2 cellular contexts compared by ENCODE assay signal in the genomic region with DNA sequence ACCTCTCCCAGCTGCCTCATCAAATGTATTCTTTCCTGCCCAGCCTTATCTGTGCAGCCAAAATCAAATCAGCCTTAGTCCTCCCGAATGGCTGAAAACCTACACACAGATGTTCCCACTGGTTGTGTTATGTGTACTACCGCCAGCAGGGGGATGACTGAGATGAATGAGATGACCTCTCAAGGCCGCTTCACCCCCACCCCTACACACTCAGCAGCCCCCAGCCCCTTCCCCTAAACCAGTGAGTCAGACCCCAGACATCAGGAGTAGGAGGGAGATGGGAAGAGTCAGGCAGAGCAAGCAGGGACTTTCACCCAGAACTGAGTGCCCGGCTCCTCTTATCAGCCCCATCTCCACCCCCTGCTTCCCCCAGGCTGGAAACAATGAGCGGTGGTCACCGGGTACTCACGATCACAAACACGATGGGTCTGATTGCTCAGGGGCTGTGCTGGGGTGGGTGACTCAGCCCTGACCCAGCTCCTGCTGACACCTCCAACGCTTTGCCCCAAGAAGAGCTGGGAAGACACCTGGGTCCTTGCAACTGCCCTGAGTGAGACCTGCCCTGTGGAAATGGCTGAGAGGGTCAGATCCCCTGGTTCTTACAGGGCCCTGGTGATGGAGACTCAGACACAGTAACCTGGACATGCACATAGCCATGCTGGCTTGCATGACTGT.
TF ChIP-seq lines count a peak whose summit lies in the region.

No MANE protein-coding gene starts in this region.

TF ChIP-seq in SK-N-SH, 30 proteins besides CTCF, POLR2A, EP300 and RAD21:
- TF ChIP-seq RFX5 (IDR thresholded peaks at IDR 0.05; ENCODE audit: low read length) (no peak), RCOR1 (IDR thresholded peaks at IDR 0.05; ENCODE audit: low read length) (peak; percentile 79), MAX (IDR thresholded peaks at IDR 0.05; ENCODE audit: low read depth) (no peak), CHD2 (IDR thresholded peaks at IDR 0.05; ENCODE audit: low read length, partially characterized antibody) (peak; percentile 47), NFIC (IDR thresholded peaks at IDR 0.05; ENCODE audit: borderline replicate concordance) (no peak), GATA2 (CRISPR knock-in tag; IDR thresholded peaks at IDR 0.05) (peak; percentile 90), SMC3 (IDR thresholded peaks at IDR 0.05; ENCODE audit: low read depth, low read length) (peak; percentile 16; the same call in 1 of the 2 replicates), TAF1 (IDR thresholded peaks at IDR 0.05; ENCODE audit: borderline replicate concordance, low read depth, low read length) (no peak), PBX3 (IDR thresholded peaks at IDR 0.05) (no peak), MXI1 (IDR thresholded peaks at IDR 0.05; ENCODE audit: low read depth, low read length) (peak; percentile 4; the same call in 1 of the 2 replicates)
TF ChIP-seq in SK-N-SH: peak in this region for 5.

TF ChIP-seq in GM12878, 131 proteins besides CTCF, POLR2A, EP300 and RAD21:
- TF ChIP-seq, protein P1, sequence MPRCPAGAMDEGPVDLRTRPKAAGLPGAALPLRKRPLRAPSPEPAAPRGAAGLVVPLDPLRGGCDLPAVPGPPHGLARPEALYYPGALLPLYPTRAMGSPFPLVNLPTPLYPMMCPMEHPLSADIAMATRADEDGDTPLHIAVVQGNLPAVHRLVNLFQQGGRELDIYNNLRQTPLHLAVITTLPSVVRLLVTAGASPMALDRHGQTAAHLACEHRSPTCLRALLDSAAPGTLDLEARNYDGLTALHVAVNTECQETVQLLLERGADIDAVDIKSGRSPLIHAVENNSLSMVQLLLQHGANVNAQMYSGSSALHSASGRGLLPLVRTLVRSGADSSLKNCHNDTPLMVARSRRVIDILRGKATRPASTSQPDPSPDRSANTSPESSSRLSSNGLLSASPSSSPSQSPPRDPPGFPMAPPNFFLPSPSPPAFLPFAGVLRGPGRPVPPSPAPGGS (IDR thresholded peaks at IDR 0.05; ENCODE audit: borderline replicate concordance, insufficient read depth, low read depth, low read length, poor library complexity, severe bottlenecking) = peak; percentile 64
- TF ChIP-seq WRNIP1 (IDR thresholded peaks at IDR 0.05; ENCODE audit: borderline replicate concordance, low read depth, low read length) (no peak), EGR1 (IDR thresholded peaks at IDR 0.05; ENCODE audit: borderline replicate concordance in 1 of 2, low read depth in 2 of 2, low read length in 2 of 2) (peak in 1 of 2 experiments; percentile 9; a peak in 1 of 3 replicates)
- TF ChIP-seq, protein P2, sequence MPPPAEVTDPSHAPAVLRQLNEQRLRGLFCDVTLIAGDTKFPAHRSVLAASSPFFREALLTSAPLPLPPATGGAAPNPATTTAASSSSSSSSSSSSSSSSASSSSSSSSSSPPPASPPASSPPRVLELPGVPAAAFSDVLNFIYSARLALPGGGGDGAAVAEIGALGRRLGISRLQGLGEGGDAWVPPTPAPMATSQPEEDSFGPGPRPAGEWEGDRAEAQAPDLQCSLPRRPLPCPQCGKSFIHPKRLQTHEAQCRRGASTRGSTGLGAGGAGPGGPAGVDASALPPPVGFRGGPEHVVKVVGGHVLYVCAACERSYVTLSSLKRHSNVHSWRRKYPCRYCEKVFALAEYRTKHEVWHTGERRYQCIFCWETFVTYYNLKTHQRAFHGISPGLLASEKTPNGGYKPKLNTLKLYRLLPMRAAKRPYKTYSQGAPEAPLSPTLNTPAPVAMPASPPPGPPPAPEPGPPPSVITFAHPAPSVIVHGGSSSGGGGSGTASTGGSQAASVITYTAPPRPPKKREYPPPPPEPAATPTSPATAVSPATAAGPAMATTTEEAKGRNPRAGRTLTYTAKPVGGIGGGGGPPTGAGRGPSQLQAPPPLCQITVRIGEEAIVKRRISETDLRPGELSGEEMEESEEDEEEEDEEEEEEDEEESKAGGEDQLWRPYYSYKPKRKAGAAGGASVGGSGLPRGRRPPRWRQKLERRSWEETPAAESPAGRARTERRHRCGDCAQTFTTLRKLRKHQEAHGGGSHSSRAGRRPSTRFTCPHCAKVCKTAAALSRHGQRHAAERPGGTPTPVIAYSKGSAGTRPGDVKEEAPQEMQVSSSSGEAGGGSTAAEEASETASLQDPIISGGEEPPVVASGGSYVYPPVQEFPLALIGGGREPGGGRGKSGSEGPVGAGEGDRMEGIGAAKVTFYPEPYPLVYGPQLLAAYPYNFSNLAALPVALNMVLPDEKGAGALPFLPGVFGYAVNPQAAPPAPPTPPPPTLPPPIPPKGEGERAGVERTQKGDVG (CRISPR knock-in tag; IDR thresholded peaks at IDR 0.05) = no peak
